In the genomic region with DNA sequence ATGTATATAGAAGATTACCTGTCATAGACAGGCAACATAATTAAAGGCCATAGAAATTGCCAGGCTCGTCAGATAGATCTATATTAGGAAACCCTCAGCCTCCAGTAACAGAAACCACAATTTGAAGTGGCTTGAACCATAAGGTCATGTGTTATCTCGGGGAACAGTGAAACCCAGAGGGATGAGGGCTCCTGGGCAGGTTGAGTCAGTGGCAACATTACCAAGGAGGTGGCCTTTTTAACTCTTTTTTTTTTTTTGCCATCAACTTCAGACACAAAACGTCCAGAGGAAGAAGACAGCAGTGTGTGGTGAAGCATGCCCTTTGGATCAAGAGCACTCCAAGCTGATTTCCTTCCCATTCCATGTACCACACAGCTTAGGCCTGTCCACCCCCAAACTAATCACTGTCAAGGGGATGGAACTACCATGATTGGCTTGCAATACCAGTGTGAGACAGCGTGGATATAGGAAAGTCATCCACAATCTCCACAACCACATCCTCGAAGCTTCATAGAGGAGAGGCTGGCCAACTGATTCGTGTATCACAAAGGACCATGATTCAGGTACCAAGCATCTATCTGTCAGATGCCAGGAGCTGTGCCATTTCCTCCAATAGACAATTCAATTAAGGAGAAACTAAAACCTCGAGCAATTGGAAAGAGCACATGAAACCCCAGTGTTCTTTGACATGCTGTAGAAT, we compare ENCODE assay signal across 13 cellular contexts. TPM values are rescaled to one million over a fixed set of nuclear protein-coding genes. Genes with fewer than 3 reads are reported as not detected.
DNase-seq lines count a peak whose midpoint lies in the region; ATAC-seq and TF ChIP-seq lines count a peak whose summit lies in the region.
"Had no signal": no experiment of that assay in that cellular context is flagged by ENCODE, and none has a peak within 500 bp of the region (broad histone marks: within the 10 kb centered on the region; RNA-seq: fewer than 3 reads in every experiment).

No MANE protein-coding gene starts in this region.

- ATAC-seq in RWPE2 (ENCODE audit: low read depth) (no peak), GM21723 (IDR thresholded peaks at IDR 0.05; ENCODE audit: unreplicated experiment) (no peak)
- peak; percentile 44 for ATAC-seq in stimulated activated naive CD8-positive, alpha-beta T cell treated with anti-CD3 and anti-CD28 coated beads, Interleukin-15, amount 100 ng/mL, for 72 hours

- H3K27ac ChIP-seq in cardiac muscle cell (peak overlapping the region; percentile 93), right atrium auricular region (no peak overlapping the region), RWPE2 (ENCODE audit: poor library complexity, severe bottlenecking) (no peak overlapping the region), fibroblast of lung (ENCODE audit: insufficient read depth, low read length) (no peak overlapping the region)

- H3K27ac Mint-ChIP-seq in stimulated activated naive CD8-positive, alpha-beta T cell treated with anti-CD3 and anti-CD28 coated beads, Interleukin-15, amount 100 ng/mL, for 72 hours: no peak overlapping the region

- no peak overlapping the region for H3K4me2 ChIP-seq in fibroblast of lung (ENCODE audit: extremely low read depth, insufficient read depth, low read length)

- H2AFZ ChIP-seq in fibroblast of lung (ENCODE audit: low read length): peak overlapping the region; percentile 5

- H3K27me3 ChIP-seq in cardiac muscle cell (no peaks in the 10 kb centered on the region), right atrium auricular region (no peaks in the 10 kb centered on the region), RWPE2 (ENCODE audit: insufficient read depth, poor library complexity, severe bottlenecking) (no peaks in the 10 kb centered on the region), fibroblast of lung (ENCODE audit: control insufficient read depth, insufficient read depth, low read length) (no peaks in the 10 kb centered on the region)
- H3K27me3 ChIP-seq: uterus had no signal

- DNase-seq in cardiac muscle cell (ENCODE audit: low read depth in 1 of 2, low spot score in 1 of 2) (peak in 1 of 2 donors; percentile 48), right atrium auricular region (ENCODE audit: low spot score) (no peak), RWPE2 (ENCODE audit: low spot score) (peak; percentile 6), fibroblast of lung (ENCODE audit: low read depth in 2 of 2) (peak in 1 of 2 donors; percentile 41), NCI-H128 (lab: John Stamatoyannopoulos, UW; ENCODE audit: unreplicated experiment) (no peak), Kasumi-1 (lab: John Stamatoyannopoulos, UW) (no peak)
- no peak for DNase-seq in stimulated activated naive CD8-positive, alpha-beta T cell treated with anti-CD3 and anti-CD28 coated beads, Interleukin-15, amount 100 ng/mL, for 72 hours
- DNase-seq: cerebellar nuclear complex, left ventricle myocardium superior, SHP77 had no signal

- H3K4me1 Mint-ChIP-seq in stimulated activated naive CD8-positive, alpha-beta T cell treated with anti-CD3 and anti-CD28 coated beads, Interleukin-15, amount 100 ng/mL, for 72 hours: peaks cover 29% of the 10 kb centered on the region

- TF ChIP-seq CTCF in cardiac muscle cell (IDR thresholded peaks at IDR 0.05; ENCODE audit: low read depth, low read length) (no peak), right atrium auricular region (IDR thresholded peaks at IDR 0.05) (no peak), RWPE2 (IDR thresholded peaks at IDR 0.05; ENCODE audit: poor library complexity, severe bottlenecking) (no peak), fibroblast of lung (conservative IDR thresholded peaks at IDR 0.05 in 1 of 2, IDR thresholded peaks at IDR 0.05 in 1 of 2; ENCODE audit: low read depth in 1 of 2, low read length in 2 of 2) (no peak)

- peaks cover 8% of the 10 kb centered on the region for H3K79me2 ChIP-seq in fibroblast of lung (ENCODE audit: control insufficient read depth, insufficient read depth, low read length)

- H3K9me3 Mint-ChIP-seq in stimulated activated naive CD8-positive, alpha-beta T cell treated with anti-CD3 and anti-CD28 coated beads, Interleukin-15, amount 100 ng/mL, for 72 hours: no peaks in the 10 kb centered on the region

- peaks cover 83% of the 10 kb centered on the region for H3K27me3 Mint-ChIP-seq in stimulated activated naive CD8-positive, alpha-beta T cell treated with anti-CD3 and anti-CD28 coated beads, Interleukin-15, amount 100 ng/mL, for 72 hours

- H3K4me1 ChIP-seq in cardiac muscle cell (ENCODE audit: low read depth) (peaks cover 20% of the 10 kb centered on the region), right atrium auricular region (peaks cover 0 to 8% of the 10 kb centered on the region in 2 donors), RWPE2 (ENCODE audit: insufficient read depth, poor library complexity, severe bottlenecking) (no peaks in the 10 kb centered on the region), fibroblast of lung (ENCODE audit: control insufficient read depth, extremely low read depth, insufficient read depth, low read length) (peaks cover 5% of the 10 kb centered on the region)
- H3K4me1 ChIP-seq: uterus had no signal

- no peak overlapping the region for H3K9ac ChIP-seq in fibroblast of lung (ENCODE audit: insufficient read depth, low read length)

- H3K36me3 ChIP-seq in cardiac muscle cell (peaks cover 7% of the 10 kb centered on the region), right atrium auricular region (no peaks in the 10 kb centered on the region), RWPE2 (ENCODE audit: low read depth) (no peaks in the 10 kb centered on the region), fibroblast of lung (ENCODE audit: control insufficient read depth, insufficient read depth, low read length) (peaks cover 3% of the 10 kb centered on the region)
- H3K36me3 ChIP-seq: uterus had no signal

- H4K20me1 ChIP-seq in fibroblast of lung (ENCODE audit: control insufficient read depth, extremely low read depth, insufficient read depth, low read length): no peaks in the 10 kb centered on the region

- H3K9me3 ChIP-seq in cardiac muscle cell (ENCODE audit: low read depth): no peaks in the 10 kb centered on the region
- H3K9me3 ChIP-seq in right atrium auricular region: no peaks in the 10 kb centered on the region
- H3K9me3 ChIP-seq in RWPE2 (ENCODE audit: severe bottlenecking): no peaks in the 10 kb centered on the region
- H3K9me3 ChIP-seq in fibroblast of lung (ENCODE audit: control insufficient read depth, insufficient read depth, low read depth, low read length): no peaks in the 10 kb centered on the region
- H3K9me3 ChIP-seq: uterus had no signal

- H3K4me3 ChIP-seq in cardiac muscle cell (no peak overlapping the region), right atrium auricular region (no peak overlapping the region), RWPE2 (ENCODE audit: severe bottlenecking) (no peak overlapping the region), fibroblast of lung (replicated peaks in 1 of 4; ENCODE audit: control extremely low read depth in 1 of 4, insufficient read depth in 1 of 4, low read depth in 3 of 4, low read length in 4 of 4) (no peak overlapping the region)

- peak overlapping the region; percentile 88 to 95 for H3K4me3 Mint-ChIP-seq in stimulated activated naive CD8-positive, alpha-beta T cell treated with anti-CD3 and anti-CD28 coated beads, Interleukin-15, amount 100 ng/mL, for 72 hours

RNA-seq across cellular contexts. Expression of a gene that starts 1.0 kb away (rescaled TPM):
- total RNA-seq in cardiac muscle cell (24.4 and 33.8 TPM in 2 replicates), right atrium auricular region (1 to 10 TPM; 2.9 to 7.6 TPM), fibroblast of lung (11.4 and 11.6 TPM in 2 replicates)
- polyA plus RNA-seq in cardiac muscle cell (12.5 and 23.1 TPM in 2 replicates), fibroblast of lung (2.9 and 3.6 TPM in 2 replicates)
- polyA plus RNA-seq in fibroblast of lung (2012): 6.1 and 7.3 TPM in 2 replicates
- polyA minus RNA-seq in fibroblast of lung (ENCODE audit: low replicate concordance): 2.7 and 7.0 TPM in 2 replicates

RNA-seq across cellular contexts. Expression of a gene that starts 22.9 kb away (rescaled TPM):
- total RNA-seq in cardiac muscle cell (0.32 and 0.57 TPM in 2 replicates), right atrium auricular region (10 to 100 TPM in 1 of 2 donors, 1 to 10 TPM in 1; 3.6 to 22.6 TPM), fibroblast of lung (0.50 and 0.51 TPM in 2 replicates)
- polyA plus RNA-seq in cardiac muscle cell (0.09 and 0.85 TPM in 2 replicates), fibroblast of lung (0.02 and 0.06 TPM in 2 replicates)
- polyA plus RNA-seq in fibroblast of lung (2012): not detected in 2 replicates
- polyA minus RNA-seq in fibroblast of lung (ENCODE audit: low replicate concordance): not detected in 2 replicates

RNA-seq across cellular contexts. Expression of a gene that starts 34.3 kb away (rescaled TPM):
- total RNA-seq in cardiac muscle cell: 5.9 and 11.8 TPM in 2 replicates
- polyA plus RNA-seq in cardiac muscle cell: 12.0 and 13.4 TPM in 2 replicates
- 10 to 100 TPM; 11.6 to 14.8 TPM for total RNA-seq in right atrium auricular region
- total RNA-seq in fibroblast of lung: 11.7 and 15.9 TPM in 2 replicates
- polyA plus RNA-seq in fibroblast of lung: 4.0 and 6.6 TPM in 2 replicates
- 3.4 and 5.0 TPM in 2 replicates for polyA plus RNA-seq in fibroblast of lung (2012)
- polyA minus RNA-seq in fibroblast of lung (ENCODE audit: low replicate concordance): 0.37 and 6.0 TPM in 2 replicates

RNA-seq across cellular contexts. Expression of a gene that starts 34.3 kb away (rescaled TPM):
- 0.06 and 0.70 TPM in 2 replicates for total RNA-seq in cardiac muscle cell
- 0.59 and 0.73 TPM in 2 replicates for polyA plus RNA-seq in cardiac muscle cell
- under 1 TPM in 1 of 2 donors, not detected in 1; 0.20 TPM for total RNA-seq in right atrium auricular region
- total RNA-seq in fibroblast of lung: under 0.01 and 0.17 TPM in 2 replicates
- polyA plus RNA-seq in fibroblast of lung: 0.14 TPM in 1 of 2 replicates, not detected in the other
- 0.05 and 0.07 TPM in 2 replicates for polyA plus RNA-seq in fibroblast of lung (2012)
- polyA minus RNA-seq in fibroblast of lung (ENCODE audit: low replicate concordance): not detected in 2 replicates
- total RNA-seq: left ventricle myocardium superior, right cardiac atrium had no signal
